ENCODE assay signal across 1 cellular context in the genomic region with DNA sequence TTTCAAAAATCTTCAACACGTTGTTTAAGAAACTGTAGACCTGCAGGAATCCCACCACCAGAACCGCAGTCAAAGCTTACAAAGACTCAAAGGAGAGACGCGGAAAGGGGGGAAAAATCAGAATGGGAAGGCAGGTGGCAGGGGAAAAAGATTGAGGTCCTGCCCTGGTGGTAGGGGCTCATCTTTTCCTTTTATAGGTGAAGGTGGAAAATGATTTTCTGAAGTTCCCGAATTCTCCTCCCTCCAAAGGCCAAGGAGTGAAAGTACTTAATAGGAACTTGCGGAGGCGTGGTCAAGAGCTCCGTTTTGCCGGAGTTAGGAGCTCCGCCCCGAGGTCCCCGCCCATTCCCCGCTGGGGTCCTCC.
TF ChIP-seq lines count a peak whose summit lies in the region.

No MANE protein-coding gene starts in this region.

TF ChIP-seq in WTC11, 78 proteins besides CTCF, POLR2A, EP300 and RAD21 (continued from another document):
- TF ChIP-seq, protein P1, sequence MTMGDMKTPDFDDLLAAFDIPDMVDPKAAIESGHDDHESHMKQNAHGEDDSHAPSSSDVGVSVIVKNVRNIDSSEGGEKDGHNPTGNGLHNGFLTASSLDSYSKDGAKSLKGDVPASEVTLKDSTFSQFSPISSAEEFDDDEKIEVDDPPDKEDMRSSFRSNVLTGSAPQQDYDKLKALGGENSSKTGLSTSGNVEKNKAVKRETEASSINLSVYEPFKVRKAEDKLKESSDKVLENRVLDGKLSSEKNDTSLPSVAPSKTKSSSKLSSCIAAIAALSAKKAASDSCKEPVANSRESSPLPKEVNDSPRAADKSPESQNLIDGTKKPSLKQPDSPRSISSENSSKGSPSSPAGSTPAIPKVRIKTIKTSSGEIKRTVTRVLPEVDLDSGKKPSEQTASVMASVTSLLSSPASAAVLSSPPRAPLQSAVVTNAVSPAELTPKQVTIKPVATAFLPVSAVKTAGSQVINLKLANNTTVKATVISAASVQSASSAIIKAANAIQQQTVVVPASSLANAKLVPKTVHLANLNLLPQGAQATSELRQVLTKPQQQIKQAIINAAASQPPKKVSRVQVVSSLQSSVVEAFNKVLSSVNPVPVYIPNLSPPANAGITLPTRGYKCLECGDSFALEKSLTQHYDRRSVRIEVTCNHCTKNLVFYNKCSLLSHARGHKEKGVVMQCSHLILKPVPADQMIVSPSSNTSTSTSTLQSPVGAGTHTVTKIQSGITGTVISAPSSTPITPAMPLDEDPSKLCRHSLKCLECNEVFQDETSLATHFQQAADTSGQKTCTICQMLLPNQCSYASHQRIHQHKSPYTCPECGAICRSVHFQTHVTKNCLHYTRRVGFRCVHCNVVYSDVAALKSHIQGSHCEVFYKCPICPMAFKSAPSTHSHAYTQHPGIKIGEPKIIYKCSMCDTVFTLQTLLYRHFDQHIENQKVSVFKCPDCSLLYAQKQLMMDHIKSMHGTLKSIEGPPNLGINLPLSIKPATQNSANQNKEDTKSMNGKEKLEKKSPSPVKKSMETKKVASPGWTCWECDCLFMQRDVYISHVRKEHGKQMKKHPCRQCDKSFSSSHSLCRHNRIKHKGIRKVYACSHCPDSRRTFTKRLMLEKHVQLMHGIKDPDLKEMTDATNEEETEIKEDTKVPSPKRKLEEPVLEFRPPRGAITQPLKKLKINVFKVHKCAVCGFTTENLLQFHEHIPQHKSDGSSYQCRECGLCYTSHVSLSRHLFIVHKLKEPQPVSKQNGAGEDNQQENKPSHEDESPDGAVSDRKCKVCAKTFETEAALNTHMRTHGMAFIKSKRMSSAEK (CRISPR knock-in tag; IDR thresholded peaks at IDR 0.05; ENCODE audit: borderline replicate concordance): no peak
- TF ChIP-seq, protein P2, sequence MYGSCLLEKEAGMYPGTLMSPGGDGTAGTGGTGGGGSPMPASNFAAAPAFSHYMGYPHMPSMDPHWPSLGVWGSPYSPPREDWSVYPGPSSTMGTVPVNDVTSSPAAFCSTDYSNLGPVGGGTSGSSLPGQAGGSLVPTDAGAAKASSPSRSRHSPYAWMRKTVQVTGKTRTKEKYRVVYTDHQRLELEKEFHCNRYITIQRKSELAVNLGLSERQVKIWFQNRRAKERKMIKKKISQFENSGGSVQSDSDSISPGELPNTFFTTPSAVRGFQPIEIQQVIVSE (CRISPR knock-in tag; IDR thresholded peaks at IDR 0.05; ENCODE audit: borderline replicate concordance): no peak
- TF ChIP-seq JUN (CRISPR knock-in tag; IDR thresholded peaks at IDR 0.05) (no peak), RELA (CRISPR knock-in tag; IDR thresholded peaks at IDR 0.05; ENCODE audit: borderline replicate concordance) (no peak)
